8 cellular contexts compared by ENCODE assay signal in genomic region chr2:199485732-199486335, GRCh38. TPM values are rescaled to one million over a fixed set of nuclear protein-coding genes. Genes with fewer than 3 reads are reported as not detected.
DNase-seq lines count a peak whose midpoint lies in the region; ATAC-seq and TF ChIP-seq lines count a peak whose summit lies in the region.

No MANE protein-coding gene starts in this region.

- TF ChIP-seq CTCF in RWPE1 (conservative IDR thresholded peaks at IDR 0.05; ENCODE audit: low read depth) = peak; percentile 57
- peak; percentile 45 to 74 (median 61) for TF ChIP-seq CTCF in nephron (IDR thresholded peaks at IDR 0.05; ENCODE audit: unreplicated experiment in 3 of 3)

- no peaks in the 10 kb centered on the region for H3K9me3 Mint-ChIP-seq in nephron

- no peak overlapping the region for H3K27ac Mint-ChIP-seq in nephron

- no peak overlapping the region for H3K4me3 Mint-ChIP-seq in nephron

- in situ Hi-C loops in Caki2 (cut with HindIII; ENCODE audit: low pct_unique_long_range_greater_than_20kb, low sequenced_read_pairs) = no loop called here

- no peaks in the 10 kb centered on the region for H3K36me3 Mint-ChIP-seq in nephron (ENCODE audit: low read depth)

- H3K27me3 Mint-ChIP-seq in nephron (ENCODE audit: low read depth) = peaks cover 23% of the 10 kb centered on the region

- DNase-seq in Caki2 (ENCODE audit: low read depth) (peak; percentile 52), LHCN-M2 (ENCODE audit: low read depth) (peak; percentile 59), RWPE1 (ENCODE audit: low spot score) (peak; percentile 54), dermis microvascular lymphatic vessel endothelial cell (ENCODE audit: low read depth in 2 of 2) (peak; percentile 23 to 60), ureter (ENCODE audit: low spot score) (no peak), cortex of kidney (lab: John Stamatoyannopoulos, UW) (no peak)

- H3K27ac ChIP-seq in RWPE1 = no peak overlapping the region

- ATAC-seq in GM18870 (IDR thresholded peaks at IDR 0.05; ENCODE audit: unreplicated experiment) = peak; percentile 78

- CTCF ChIA-PET in RWPE1 (lab: Yijun Ruan, JAX) = interaction anchor here (0.6 to 1.0 kb wide), 6 partner anchors 20 to 1057 kb away, joined by 3 to 4 read pairs (median 3); no protein-coding TSS in a partner anchor

- POLR2A ChIA-PET in RWPE1 (lab: Yijun Ruan, JAX; ENCODE audit: low non-redundant PET) = no interaction called here

- H3K4me1 Mint-ChIP-seq in nephron = no peaks in the 10 kb centered on the region

RNA-seq across cellular contexts. Expression of gene SATB2, which starts 28.1 kb away (rescaled TPM):
- total RNA-seq in Caki2 (2014; rRNA removed; shearing (Covaris generic); ENCODE audit: low replicate concordance) = 1.6 and 5.4 TPM in 2 replicates
- total RNA-seq in LHCN-M2 (2014; rRNA removed) (9.6 and 10.3 TPM in 2 replicates), dermis microvascular lymphatic vessel endothelial cell (0.26 and 0.76 TPM in 2 replicates), ureter (2.7 TPM)
- 3.6 TPM for polyA plus RNA-seq in LHCN-M2 (2012)

Comparison
In these comparisons a context has a peak if more than half of its experiments do, and no peak if none do; other contexts are left out.
1. DNase-seq: peak in Caki2 (single experiment), LHCN-M2 (single experiment), RWPE1 (single experiment) and dermis microvascular lymphatic vessel endothelial cell (2 of 2); none in ureter (single experiment) and cortex of kidney (single experiment).